Comparison of ENCODE assay signal across 8 cellular contexts in genomic region chr2:56185582-56186046, GRCh38. TPM values are rescaled to one million over a fixed set of nuclear protein-coding genes. Genes with fewer than 3 reads are reported as not detected.
DNase-seq lines count a peak whose midpoint lies in the region; ATAC-seq and TF ChIP-seq lines count a peak whose summit lies in the region.

No MANE protein-coding gene starts in this region.

- H3K27me3 ChIP-seq in cardiac muscle cell (peaks cover 84% of the 10 kb centered on the region), adipocyte (replicated peaks; ENCODE audit: control insufficient read depth, insufficient read depth, low read length) (peaks cover 28% of the 10 kb centered on the region), iPS-18a (ENCODE audit: control insufficient read depth, insufficient read depth, low read length) (peaks cover 100% of the 10 kb centered on the region), skeletal muscle satellite cell (ENCODE audit: control insufficient read depth, insufficient read depth, low read length) (no peaks in the 10 kb centered on the region)

- ATAC-seq in Right ventricle myocardium inferior: no peak
- ATAC-seq in GM18868 (IDR thresholded peaks at IDR 0.05; ENCODE audit: unreplicated experiment): no peak

- H3K4me3 ChIP-seq in cardiac muscle cell (peak overlapping the region; percentile 52), adipocyte (ENCODE audit: low read length) (peak overlapping the region; percentile 82), iPS-18a (ENCODE audit: low read length) (peak overlapping the region; percentile 62), skeletal muscle satellite cell (ENCODE audit: low read length) (peak overlapping the region; percentile 81)

- no peak overlapping the region for H3K27ac ChIP-seq in cardiac muscle cell
- H3K27ac ChIP-seq in iPS-18a (ENCODE audit: low read length): no peak overlapping the region

- intact Hi-C loops in Right ventricle myocardium inferior (cut with DNase I): loop anchor here (1.0 to 2.0 kb wide), 2 partner anchors 130 to 563 kb away; no protein-coding TSS in a partner anchor
- intact Hi-C loops in activated T-helper 1 cell treated with anti-CD3 and anti-CD28 coated beads, Interleukin-12 subunit alpha, Interleukin-12 subunit beta, Interleukin-2, Interleukin-4 antibody, amounts not matched to agents 30 ng/mL and 10 ng/mL and 1 ng/mL, durations not matched to agents 14 hours and 24 hours and 36 hours (cut with micrococcal nuclease): no loop called here

- no peaks in the 10 kb centered on the region for H3K9me3 Mint-ChIP-seq in activated T-helper 1 cell treated with anti-CD3 and anti-CD28 coated beads, Interleukin-12 subunit alpha, Interleukin-12 subunit beta, Interleukin-2, Interleukin-4 antibody, amounts not matched to agents 30 ng/mL and 10 ng/mL and 1 ng/mL, durations not matched to agents 14 hours and 24 hours and 36 hours

- TF ChIP-seq CTCF in cardiac muscle cell (IDR thresholded peaks at IDR 0.05; ENCODE audit: low read depth, low read length): peak; percentile 12

- no peaks in the 10 kb centered on the region for H3K9me3 ChIP-seq in cardiac muscle cell (ENCODE audit: low read depth)
- H3K9me3 ChIP-seq in adipocyte (ENCODE audit: control insufficient read depth, low read length): no peaks in the 10 kb centered on the region
- H3K9me3 ChIP-seq in iPS-18a (ENCODE audit: control insufficient read depth, low read depth, low read length): no peaks in the 10 kb centered on the region
- no peaks in the 10 kb centered on the region for H3K9me3 ChIP-seq in skeletal muscle satellite cell (replicated peaks; ENCODE audit: low read length)

- H3K4me3 Mint-ChIP-seq in activated T-helper 1 cell treated with anti-CD3 and anti-CD28 coated beads, Interleukin-12 subunit alpha, Interleukin-12 subunit beta, Interleukin-2, Interleukin-4 antibody, amounts not matched to agents 30 ng/mL and 10 ng/mL and 1 ng/mL, durations not matched to agents 14 hours and 24 hours and 36 hours: no peak overlapping the region

- peak overlapping the region; percentile 87 for H3K4me2 ChIP-seq in skeletal muscle satellite cell (ENCODE audit: low read length)

- H3K9ac ChIP-seq in adipocyte (ENCODE audit: low read length) (peak overlapping the region; percentile 76), iPS-18a (ENCODE audit: low read length) (no peak overlapping the region), skeletal muscle satellite cell (ENCODE audit: low read depth, low read length) (peak overlapping the region; percentile 88)

- H3K27ac Mint-ChIP-seq in activated T-helper 1 cell treated with anti-CD3 and anti-CD28 coated beads, Interleukin-12 subunit alpha, Interleukin-12 subunit beta, Interleukin-2, Interleukin-4 antibody, amounts not matched to agents 30 ng/mL and 10 ng/mL and 1 ng/mL, durations not matched to agents 14 hours and 24 hours and 36 hours: no peak overlapping the region

- H3K27me3 Mint-ChIP-seq in activated T-helper 1 cell treated with anti-CD3 and anti-CD28 coated beads, Interleukin-12 subunit alpha, Interleukin-12 subunit beta, Interleukin-2, Interleukin-4 antibody, amounts not matched to agents 30 ng/mL and 10 ng/mL and 1 ng/mL, durations not matched to agents 14 hours and 24 hours and 36 hours (ENCODE audit: insufficient read depth): peaks cover 42% of the 10 kb centered on the region

- H3K36me3 ChIP-seq in cardiac muscle cell (no peaks in the 10 kb centered on the region), adipocyte (ENCODE audit: control insufficient read depth, insufficient read depth, low read length, severe bottlenecking) (no peaks in the 10 kb centered on the region), iPS-18a (ENCODE audit: control insufficient read depth, low read depth, low read length) (no peaks in the 10 kb centered on the region), skeletal muscle satellite cell (ENCODE audit: insufficient read depth, low read length) (peaks cover 2% of the 10 kb centered on the region)

- H3K4me1 Mint-ChIP-seq in activated T-helper 1 cell treated with anti-CD3 and anti-CD28 coated beads, Interleukin-12 subunit alpha, Interleukin-12 subunit beta, Interleukin-2, Interleukin-4 antibody, amounts not matched to agents 30 ng/mL and 10 ng/mL and 1 ng/mL, durations not matched to agents 14 hours and 24 hours and 36 hours (ENCODE audit: low read depth): peaks cover 4% of the 10 kb centered on the region

- peak; percentile 45 to 53 for DNase-seq in cardiac muscle cell (ENCODE audit: low read depth in 1 of 2, low spot score in 1 of 2)
- no peak for DNase-seq in Right ventricle myocardium inferior (ENCODE audit: missing footprints)
- DNase-seq in adipocyte (ENCODE audit: low read depth): peak; percentile 75
- DNase-seq in activated naive CD4-positive, alpha-beta T cell treated with Interleukin-2 at 50 U/mL for 16 hours: no peak
- no peak for DNase-seq in activated T-helper 1 cell treated with anti-CD3 and anti-CD28 coated beads, Interleukin-12 subunit alpha, Interleukin-12 subunit beta, Interleukin-2, Interleukin-4 antibody, amounts not matched to agents 30 ng/mL and 10 ng/mL and 1 ng/mL, durations not matched to agents 14 hours and 24 hours and 36 hours (ENCODE audit: low spot score)

- no peaks in the 10 kb centered on the region for H3K36me3 Mint-ChIP-seq in activated T-helper 1 cell treated with anti-CD3 and anti-CD28 coated beads, Interleukin-12 subunit alpha, Interleukin-12 subunit beta, Interleukin-2, Interleukin-4 antibody, amounts not matched to agents 30 ng/mL and 10 ng/mL and 1 ng/mL, durations not matched to agents 14 hours and 24 hours and 36 hours (ENCODE audit: low read depth)

- H3K4me1 ChIP-seq in cardiac muscle cell (ENCODE audit: low read depth) (peaks cover 12% of the 10 kb centered on the region), adipocyte (ENCODE audit: control insufficient read depth, insufficient read depth, low read length) (peaks cover 3% of the 10 kb centered on the region), iPS-18a (ENCODE audit: control insufficient read depth, low read depth, low read length) (peaks cover 18% of the 10 kb centered on the region), skeletal muscle satellite cell (ENCODE audit: control insufficient read depth, insufficient read depth, low read length) (peaks cover 32% of the 10 kb centered on the region)

RNA-seq across cellular contexts. Expression of gene CCDC85A, which starts 1.8 kb away (rescaled TPM):
- total RNA-seq in cardiac muscle cell: 8.1 and 9.6 TPM in 2 replicates
- polyA plus RNA-seq in cardiac muscle cell: 2.0 and 3.9 TPM in 2 replicates
- 5.3 TPM for total RNA-seq in Right ventricle myocardium inferior
- total RNA-seq in skeletal muscle satellite cell (2012; rRNA removed): 0.76 and 2.0 TPM in 2 replicates
- not detected in 2 replicates for total RNA-seq in activated T-helper 1 cell treated with anti-CD3 and anti-CD28 coated beads, Interleukin-12 subunit alpha, Interleukin-12 subunit beta, Interleukin-2, Interleukin-4 antibody, amounts not matched to agents 30 ng/mL and 10 ng/mL and 1 ng/mL, durations not matched to agents 14 hours and 24 hours and 36 hours

Comparison
In these comparisons a context has a peak if more than half of its experiments do, and no peak if none do; other contexts are left out.
1. DNase-seq: peak in cardiac muscle cell (2 of 2) and adipocyte (single experiment); none in Right ventricle myocardium inferior (single experiment), activated naive CD4-positive, alpha-beta T cell treated with Interleukin-2 at 50 U/mL for 16 hours (single experiment) and activated T-helper 1 cell treated with anti-CD3 and anti-CD28 coated beads, Interleukin-12 subunit alpha, Interleukin-12 subunit beta, Interleukin-2, Interleukin-4 antibody, amounts not matched to agents 30 ng/mL and 10 ng/mL and 1 ng/mL, durations not matched to agents 14 hours and 24 hours and 36 hours (single experiment).
2. Peak in every context shown above with its lines, with median percentiles within 50 percentile points of each other: H3K4me3 ChIP-seq.